Comparison of ENCODE assay signal across 16 cellular contexts in genomic region chr7:46534593-46535271, GRCh38.
DNase-seq lines count a peak whose midpoint lies in the region; ATAC-seq and TF ChIP-seq lines count a peak whose summit lies in the region.
"Had no signal": no experiment of that assay in that cellular context is flagged by ENCODE, and none has a peak within 500 bp of the region (broad histone marks: within the 10 kb centered on the region; RNA-seq: fewer than 3 reads in every experiment).

No MANE protein-coding gene starts in this region.

- H3K9ac ChIP-seq in endodermal cell (ENCODE audit: extremely low read depth, low read length, poor library complexity, severe bottlenecking) = no peak overlapping the region
- no peak overlapping the region for H3K9ac ChIP-seq in mesendoderm (ENCODE audit: low read length)

- H3K4me3 Mint-ChIP-seq in endodermal cell = no peak overlapping the region
- H3K4me3 Mint-ChIP-seq: activated CD8-positive, alpha-beta T cell treated with anti-CD3 and anti-CD28 coated beads for 36 hours; T-helper 17 cell had no signal

- no peak overlapping the region for H3K18ac ChIP-seq in mesendoderm (ENCODE audit: low read length)

- H3K36me3 ChIP-seq in left ventricle myocardium inferior (no peaks in the 10 kb centered on the region), endodermal cell (ENCODE audit: control insufficient read depth, insufficient read depth, low read length) (no peaks in the 10 kb centered on the region), mesendoderm (ENCODE audit: control insufficient read depth, insufficient read depth, low read length) (no peaks in the 10 kb centered on the region), uterus (no peaks in the 10 kb centered on the region)
- H3K36me3 ChIP-seq: adrenal gland, esophagus squamous epithelium, lower lobe of right lung had no signal

- peaks cover 16% of the 10 kb centered on the region for H3K9me3 ChIP-seq in left ventricle myocardium inferior (replicated peaks)
- peaks cover 38% of the 10 kb centered on the region for H3K9me3 ChIP-seq in endodermal cell (ENCODE audit: control insufficient read depth, low read length)
- no peaks in the 10 kb centered on the region for H3K9me3 ChIP-seq in uterus
- H3K9me3 ChIP-seq: adrenal gland, esophagus squamous epithelium had no signal

- H3K4ac ChIP-seq in mesendoderm (ENCODE audit: low read depth, low read length) = no peak overlapping the region

- intact Hi-C loops in left cardiac atrium (cut with DNase I) (no loop called here), left ventricle myocardium inferior (cut with micrococcal nuclease) (no loop called here), uterus (cut with DNase I; ENCODE audit: low total_unique reads) (no loop called here)

- H3K56ac ChIP-seq in mesendoderm (ENCODE audit: low read length) = no peak overlapping the region

- no peak for TF ChIP-seq POLR2A in uterus (IDR thresholded peaks at IDR 0.05)

- WGBS in endodermal cell (ENCODE audit: insufficient coverage in 1 of 2, insufficient read length in 1 of 2), 2 experiments = 57 to 83% methylated on average over 1 to 5 of the region's 5 CpGs
- no CpG with 5 or more reads among the region's 5 CpGs for WGBS in mesendoderm (ENCODE audit: extremely low coverage, insufficient coverage, low lambda C conversion rate)

- no peak for TF ChIP-seq CTCF in left ventricle myocardium inferior (IDR thresholded peaks at IDR 0.05; ENCODE audit: borderline replicate concordance)
- TF ChIP-seq CTCF in endodermal cell (conservative IDR thresholded peaks at IDR 0.05) = no peak
- no peak for TF ChIP-seq CTCF in uterus (IDR thresholded peaks at IDR 0.05)

- peaks cover 21% of the 10 kb centered on the region for H3K4me1 Mint-ChIP-seq in endodermal cell
- H3K4me1 Mint-ChIP-seq: T-helper 17 cell had no signal

- H3K23ac ChIP-seq in mesendoderm (ENCODE audit: low read length) = no peak overlapping the region

- no peaks in the 10 kb centered on the region for H3K79me2 ChIP-seq in mesendoderm (ENCODE audit: control insufficient read depth, insufficient read depth, low read length)

- DNase-seq in left cardiac atrium (peak; percentile 50), left ventricle myocardium inferior (no peak), endodermal cell (peak; percentile 86), mesendoderm (peak; percentile 67), uterus (no peak), putamen (ENCODE audit: low spot score) (no peak), DMS 273 treated with DMSO at 0.1 percent for 48 hours (lab: John Stamatoyannopoulos, UW) (no peak), epidermal melanocyte (ENCODE audit: insufficient read length, low spot score) (no peak)
- DNase-seq: activated CD8-positive, alpha-beta T cell treated with anti-CD3 and anti-CD28 coated beads for 36 hours; DND-41; esophagus squamous epithelium; lower lobe of right lung; NCI-H1436; stimulated activated CD4-positive, alpha-beta T cell treated with anti-CD3 and anti-CD28 coated beads, Interleukin-12 subunit alpha, Interleukin-12 subunit beta, amount 100 ng/mL, for 4 hours; T-helper 17 cell had no signal

- no peak overlapping the region for H4K8ac ChIP-seq in mesendoderm (ENCODE audit: low read depth, low read length)

- H2BK5ac ChIP-seq in mesendoderm (ENCODE audit: low read length) = no peak overlapping the region

- H3K36me3 Mint-ChIP-seq in endodermal cell (ENCODE audit: low read depth) = peaks cover 9% of the 10 kb centered on the region

- H3K4me3 ChIP-seq in left ventricle myocardium inferior (no peak overlapping the region), endodermal cell (ENCODE audit: low read length) (no peak overlapping the region), mesendoderm (ENCODE audit: low read length) (no peak overlapping the region), uterus (no peak overlapping the region)
- H3K4me3 ChIP-seq: adrenal gland, esophagus squamous epithelium, lower lobe of right lung had no signal

- H3K27me3 Mint-ChIP-seq in endodermal cell (ENCODE audit: insufficient read depth) = peaks cover 54% of the 10 kb centered on the region
- H3K27me3 Mint-ChIP-seq: activated CD8-positive, alpha-beta T cell treated with anti-CD3 and anti-CD28 coated beads for 36 hours; T-helper 17 cell had no signal

- no peaks in the 10 kb centered on the region for H3K4me1 ChIP-seq in left ventricle myocardium inferior
- peaks cover 3% of the 10 kb centered on the region for H3K4me1 ChIP-seq in endodermal cell (ENCODE audit: control insufficient read depth, insufficient read depth, low read length)
- H3K4me1 ChIP-seq in mesendoderm (ENCODE audit: control insufficient read depth, low read depth, low read length) = peaks cover 7% of the 10 kb centered on the region
- no peaks in the 10 kb centered on the region for H3K4me1 ChIP-seq in uterus
- H3K4me1 ChIP-seq: adrenal gland, lower lobe of right lung had no signal

- peaks cover 31% of the 10 kb centered on the region for H3K9me3 Mint-ChIP-seq in endodermal cell

- peak; percentile 61 to 82 for ATAC-seq in left cardiac atrium
- ATAC-seq: activated CD8-positive, alpha-beta T cell treated with anti-CD3 and anti-CD28 coated beads for 36 hours; lower lobe of right lung; T-helper 17 cell had no signal

- no peak overlapping the region for H3K27ac ChIP-seq in left ventricle myocardium inferior (replicated peaks)
- no peak overlapping the region for H3K27ac ChIP-seq in endodermal cell (ENCODE audit: low read depth, low read length)
- no peak overlapping the region for H3K27ac ChIP-seq in mesendoderm (ENCODE audit: low read depth, low read length)
- H3K27ac ChIP-seq in uterus = peak overlapping the region; percentile 14 to 32
- H3K27ac ChIP-seq: adrenal gland, lower lobe of right lung had no signal

- no peak overlapping the region for H2AK5ac ChIP-seq in mesendoderm (ENCODE audit: low read length)

- no peak overlapping the region for H2BK15ac ChIP-seq in mesendoderm (replicated peaks; ENCODE audit: low read depth)

- no peaks in the 10 kb centered on the region for H3K79me1 ChIP-seq in mesendoderm (ENCODE audit: low read length)

- H3K4me2 ChIP-seq in mesendoderm (ENCODE audit: low read length) = no peak overlapping the region

- no peaks in the 10 kb centered on the region for H3K27me3 ChIP-seq in left ventricle myocardium inferior (ENCODE audit: low read depth)
- no peaks in the 10 kb centered on the region for H3K27me3 ChIP-seq in endodermal cell (ENCODE audit: control insufficient read depth, insufficient read depth, low read length, poor library complexity, severe bottlenecking)
- no peaks in the 10 kb centered on the region for H3K27me3 ChIP-seq in mesendoderm (ENCODE audit: insufficient read depth, low read length, poor library complexity)
- no peaks in the 10 kb centered on the region for H3K27me3 ChIP-seq in uterus
- H3K27me3 ChIP-seq: adrenal gland, esophagus squamous epithelium had no signal

- H3K27ac Mint-ChIP-seq in endodermal cell = no peak overlapping the region
- H3K27ac Mint-ChIP-seq: activated CD8-positive, alpha-beta T cell treated with anti-CD3 and anti-CD28 coated beads for 36 hours; T-helper 17 cell had no signal

- H2BK120ac ChIP-seq in mesendoderm (ENCODE audit: low read depth, low read length) = no peak overlapping the region

- no peak overlapping the region for H4K5ac ChIP-seq in mesendoderm (ENCODE audit: low read length)

Comparison
In these comparisons a context has a peak if more than half of its experiments do, and no peak if none do; other contexts are left out.
1. DNase-seq: peak in left cardiac atrium (single experiment), endodermal cell (single experiment) and mesendoderm (single experiment); none in left ventricle myocardium inferior (single experiment), uterus (0 of 2), putamen (single experiment), DMS 273 treated with DMSO at 0.1 percent for 48 hours (single experiment) and epidermal melanocyte (single experiment).
2. H3K27ac ChIP-seq: peak in uterus (2 of 2); none in left ventricle myocardium inferior (single experiment), endodermal cell (single experiment) and mesendoderm (single experiment).